In the genomic region with DNA sequence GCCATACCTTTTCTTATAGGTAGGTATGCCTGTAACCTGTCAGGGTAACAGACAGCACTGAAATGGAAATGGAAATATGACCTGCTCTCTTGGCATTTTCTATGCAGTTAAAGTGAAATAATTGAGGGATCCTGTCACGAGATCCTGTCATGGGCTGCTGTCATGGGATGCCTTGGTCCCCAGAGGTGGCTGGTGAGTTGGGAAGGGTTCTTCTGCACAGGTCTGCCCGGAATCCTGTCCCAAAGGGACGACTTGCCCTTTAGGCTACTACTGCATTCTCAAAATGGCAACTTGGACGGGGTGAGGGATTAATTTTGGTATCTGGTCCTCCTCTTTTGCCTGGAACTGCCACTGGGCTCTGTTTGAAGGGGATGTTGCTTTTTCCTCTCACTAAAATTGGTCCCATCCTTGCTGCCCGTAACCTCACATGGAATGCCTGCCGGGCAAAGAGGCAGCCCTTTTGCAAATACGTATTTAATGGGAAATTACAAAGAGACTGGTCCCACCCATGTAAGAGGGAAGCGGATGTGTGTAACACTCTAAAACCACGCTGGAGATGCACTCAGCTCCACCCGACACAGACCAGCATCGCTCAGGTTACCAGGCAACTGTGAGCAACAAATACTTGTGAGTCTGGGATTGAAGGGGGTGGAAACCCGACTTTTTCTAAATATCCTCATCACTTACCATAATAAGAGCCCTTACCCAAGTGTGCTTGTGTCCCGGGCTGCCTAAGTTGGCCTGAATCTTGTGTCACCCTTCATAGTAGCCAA, we compare ENCODE assay signal across 9 cellular contexts. TPM values are rescaled to one million over a fixed set of nuclear protein-coding genes. Genes with fewer than 3 reads are reported as not detected.
A peak's percentile ranks its signal among the peaks of the same experiment; 100 is the strongest.
DNase-seq lines count a peak whose midpoint lies in the region; ATAC-seq and TF ChIP-seq lines count a peak whose summit lies in the region.
"Had no signal": no experiment of that assay in that cellular context is flagged by ENCODE, and none has a peak within 500 bp of the region (broad histone marks: within the 10 kb centered on the region; RNA-seq: fewer than 3 reads in every experiment).

No MANE protein-coding gene starts in this region.

- peaks cover 50% of the 10 kb centered on the region for H3K4me1 Mint-ChIP-seq in activated naive CD8-positive, alpha-beta T cell treated with anti-CD3 and anti-CD28 coated beads, Interleukin-2, amount 50 U/mL, for 24 hours

- H3K27me3 Mint-ChIP-seq in activated naive CD8-positive, alpha-beta T cell treated with anti-CD3 and anti-CD28 coated beads, Interleukin-2, amount 50 U/mL, for 24 hours = no peaks in the 10 kb centered on the region

- no peaks in the 10 kb centered on the region for H3K9me3 ChIP-seq in lower lobe of right lung
- H3K9me3 ChIP-seq in testis = no peaks in the 10 kb centered on the region

- H3K27me3 ChIP-seq in lower lobe of right lung (ENCODE audit: low read depth) (no peaks in the 10 kb centered on the region), testis (no peaks in the 10 kb centered on the region)

- peaks cover 63% of the 10 kb centered on the region for H3K4me1 ChIP-seq in lower lobe of right lung
- peaks cover 22% of the 10 kb centered on the region for H3K4me1 ChIP-seq in testis

- TF ChIP-seq POLR2A in testis (IDR thresholded peaks at IDR 0.05) = no peak

- peak; percentile 74 for ATAC-seq in activated naive CD8-positive, alpha-beta T cell treated with anti-CD3 and anti-CD28 coated beads, Interleukin-2, amount 50 U/mL, for 24 hours
- ATAC-seq in lower lobe of right lung = peak; percentile 81 to 91

- WGBS in testis, 2 donors = 77 to 80% methylated on average over 12 to 13 of the region's 13 CpGs

- H3K36me3 Mint-ChIP-seq in activated naive CD8-positive, alpha-beta T cell treated with anti-CD3 and anti-CD28 coated beads, Interleukin-2, amount 50 U/mL, for 24 hours (ENCODE audit: low read depth) = peaks cover 11% of the 10 kb centered on the region

- peaks cover 6% of the 10 kb centered on the region for H3K36me3 ChIP-seq in lower lobe of right lung
- H3K36me3 ChIP-seq in testis (ENCODE audit: low read depth, missing control alignments) = no peaks in the 10 kb centered on the region

- H3K4me3 Mint-ChIP-seq in activated naive CD8-positive, alpha-beta T cell treated with anti-CD3 and anti-CD28 coated beads, Interleukin-2, amount 50 U/mL, for 24 hours = no peak overlapping the region

- H3K4me3 ChIP-seq in lower lobe of right lung (no peak overlapping the region), testis (no peak overlapping the region)

- H3K27ac ChIP-seq in lower lobe of right lung (peak overlapping the region; percentile 80), testis (no peak overlapping the region)
- H3K27ac ChIP-seq: 22Rv1 had no signal

- H3K27ac Mint-ChIP-seq in activated naive CD8-positive, alpha-beta T cell treated with anti-CD3 and anti-CD28 coated beads, Interleukin-2, amount 50 U/mL, for 24 hours = peak overlapping the region; percentile 66

- DNase-seq in DMS 273 (lab: John Stamatoyannopoulos, UW; ENCODE audit: unreplicated experiment) (peak; percentile 26), DMS 273 treated with DMSO at 0.1 percent for 48 hours (lab: John Stamatoyannopoulos, UW) (no peak), lower lobe of right lung (peak; percentile 71), ecto neural progenitor cell (ENCODE audit: low spot score) (no peak), HuH-7 (ENCODE audit: low spot score) (no peak), testis (no peak)
- peak; percentile 38 for DNase-seq in activated naive CD8-positive, alpha-beta T cell treated with anti-CD3 and anti-CD28 coated beads, Interleukin-2, amount 50 U/mL, for 24 hours
- peak; percentile 39 to 80 (median 68) for DNase-seq in stimulated activated naive CD4-positive, alpha-beta T cell (lab: John Stamatoyannopoulos, UW)

- intact Hi-C loops in lower lobe of right lung (cut with DNase I) = no loop called here
- intact Hi-C loops in testis (cut with DNase I; ENCODE audit: low total_unique reads) = no loop called here

- no peak for TF ChIP-seq CTCF in lower lobe of right lung (IDR thresholded peaks at IDR 0.05)
- no peak for TF ChIP-seq CTCF in testis (IDR thresholded peaks at IDR 0.05)

- no peaks in the 10 kb centered on the region for H3K9me3 Mint-ChIP-seq in activated naive CD8-positive, alpha-beta T cell treated with anti-CD3 and anti-CD28 coated beads, Interleukin-2, amount 50 U/mL, for 24 hours

RNA-seq across cellular contexts. Expression of gene ELK3, which starts 47.5 kb away (rescaled TPM):
- 29.1 TPM for total RNA-seq in lower lobe of right lung
- 10 to 100 TPM; 11.3 to 15.4 TPM for total RNA-seq in testis
- 17.1 TPM for polyA plus RNA-seq in testis (ENCODE audit: insufficient read depth, low read depth, low replicate concordance)

Comparison
In these comparisons a context has a peak if more than half of its experiments do, and no peak if none do; other contexts are left out.
1. DNase-seq: peak in DMS 273 (single experiment), activated naive CD8-positive, alpha-beta T cell treated with anti-CD3 and anti-CD28 coated beads, Interleukin-2, amount 50 U/mL, for 24 hours (single experiment), lower lobe of right lung (single experiment) and stimulated activated naive CD4-positive, alpha-beta T cell (6 of 6); none in DMS 273 treated with DMSO at 0.1 percent for 48 hours (single experiment), ecto neural progenitor cell (single experiment), HuH-7 (single experiment) and testis (single experiment).